ENCODE assay signal across 1 cellular context in genomic region chr6:24950210-24950941, GRCh38.
TF ChIP-seq lines count a peak whose summit lies in the region.

No MANE protein-coding gene starts in this region.

TF ChIP-seq in H1, 55 proteins besides CTCF, POLR2A, EP300 and RAD21 (continued from another document):
- TF ChIP-seq CHD7 (IDR thresholded peaks at IDR 0.05; ENCODE audit: insufficient replicate concordance, low read length) (no peak), SP1 (IDR thresholded peaks at IDR 0.05; ENCODE audit: low read depth, low read length) (no peak), RXRA (IDR thresholded peaks at IDR 0.05; ENCODE audit: insufficient read depth, low read depth, low read length) (no peak), SIN3A (conservative IDR thresholded peaks at IDR 0.05 in 1 of 2, IDR thresholded peaks at IDR 0.05 in 1 of 2; ENCODE audit: low read depth in 1 of 2, low read length in 2 of 2) (no peak), JUN (IDR thresholded peaks at IDR 0.05; ENCODE audit: low read depth, low read length) (no peak), CTBP2 (IDR thresholded peaks at IDR 0.05; ENCODE audit: borderline replicate concordance, insufficient read depth, insufficient read length, low read length) (no peak), BACH1 (IDR thresholded peaks at IDR 0.05; ENCODE audit: low read length) (no peak), CEBPB (IDR thresholded peaks at IDR 0.05; ENCODE audit: low read depth, low read length) (no peak), JUND (IDR thresholded peaks at IDR 0.05; ENCODE audit: low read length) (no peak), RBBP5 (IDR thresholded peaks at IDR 0.05; ENCODE audit: borderline replicate concordance, low read depth, low read length) (no peak), NRF1 (IDR thresholded peaks at IDR 0.05; ENCODE audit: low read depth, low read length) (no peak), ZNF274 (IDR thresholded peaks at IDR 0.05; ENCODE audit: borderline replicate concordance, extremely low read depth, low read length) (no peak), TEAD4 (IDR thresholded peaks at IDR 0.05; ENCODE audit: low read depth, low read length) (no peak)
